Comparison of ENCODE assay signal across 8 cellular contexts in the genomic region with DNA sequence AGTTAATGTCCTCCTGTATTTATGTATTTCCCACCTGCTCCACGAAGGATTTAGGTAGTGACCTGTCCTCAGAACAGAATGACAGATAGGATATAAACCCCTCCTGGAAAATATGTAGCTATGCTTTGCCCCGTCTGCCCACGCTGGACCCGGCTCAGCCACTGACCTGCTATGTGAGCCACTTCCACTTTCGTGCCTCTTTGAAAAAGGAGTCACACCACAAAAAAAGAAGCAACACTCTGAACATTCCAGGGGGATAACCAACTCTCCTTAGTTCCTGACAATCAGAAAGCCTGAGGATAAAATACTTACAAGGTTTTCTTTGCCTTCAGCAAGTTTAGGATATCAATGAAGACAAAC. TPM values are rescaled to one million over a fixed set of nuclear protein-coding genes. Genes with fewer than 3 reads are reported as not detected.
DNase-seq lines count a peak whose midpoint lies in the region; ATAC-seq and TF ChIP-seq lines count a peak whose summit lies in the region.

No MANE protein-coding gene starts in this region.

- H3K9ac ChIP-seq in SK-N-SH, result peak overlapping the region; percentile 20; the same call in 1 of the 2 replicates

- no peak for TF ChIP-seq POLR2A in testis (IDR thresholded peaks at IDR 0.05)

- peak overlapping the region in 1 of 2 experiments; percentile 39; a peak in 3 of 4 replicates for H3K4me3 ChIP-seq in SK-N-SH (ENCODE audit: low read depth in 2 of 2, low read length in 1 of 2)
- H3K4me3 ChIP-seq in right cardiac atrium (ENCODE audit: low read length), result no peak overlapping the region
- no peak overlapping the region for H3K4me3 ChIP-seq in testis

- H3K79me2 ChIP-seq in SK-N-SH (ENCODE audit: insufficient read depth), result peaks cover 4% of the 10 kb centered on the region

- H3F3A ChIP-seq in SK-N-SH (replicated peaks; ENCODE audit: insufficient read depth), result peaks cover 6% of the 10 kb centered on the region

- no peaks in the 10 kb centered on the region for H3K36me3 Mint-ChIP-seq in activated CD8-positive, alpha-beta T cell treated with anti-CD3 and anti-CD28 coated beads, Interleukin-2, amount 10 ng/mL, durations not matched to agents 7 days and 5 days (ENCODE audit: low read depth)

- peak overlapping the region; percentile 40 to 61 for H3K27ac ChIP-seq in SK-N-SH (ENCODE audit: low read depth in 2 of 2, low read length in 1 of 2)
- peak overlapping the region; percentile 96 for H3K27ac ChIP-seq in right cardiac atrium (ENCODE audit: low read length)
- H3K27ac ChIP-seq in testis, result peak overlapping the region in 1 of 2 donors; percentile 3

- H3K36me3 ChIP-seq in SK-N-SH (replicated peaks in 1 of 2; ENCODE audit: control insufficient read depth in 1 of 2, insufficient read depth in 2 of 2, low read length in 1 of 2), result no peaks in the 10 kb centered on the region
- no peaks in the 10 kb centered on the region for H3K36me3 ChIP-seq in testis (ENCODE audit: low read depth, missing control alignments)

- no peaks in the 10 kb centered on the region for H3K9me2 ChIP-seq in SK-N-SH

- H3K27me3 Mint-ChIP-seq in activated CD8-positive, alpha-beta T cell treated with anti-CD3 and anti-CD28 coated beads, Interleukin-2, amount 10 ng/mL, durations not matched to agents 7 days and 5 days (ENCODE audit: low read depth), result no peaks in the 10 kb centered on the region

- POLR2A ChIA-PET in SK-N-SH (lab: Yijun Ruan, JAX), result no interaction called here
- POLR2A ChIA-PET in activated CD8-positive, alpha-beta T cell treated with anti-CD3 and anti-CD28 coated beads, Interleukin-2, amount 10 ng/mL, durations not matched to agents 7 days and 5 days (lab: Charles Lee), result no interaction called here

- no peak for TF ChIP-seq RAD21 in SK-N-SH (IDR thresholded peaks at IDR 0.05; ENCODE audit: low read length)

- H3K27ac Mint-ChIP-seq in activated CD8-positive, alpha-beta T cell treated with anti-CD3 and anti-CD28 coated beads, Interleukin-2, amount 10 ng/mL, durations not matched to agents 7 days and 5 days, result no peak overlapping the region

- H3K4me1 ChIP-seq in SK-N-SH (ENCODE audit: control insufficient read depth in 1 of 2, insufficient read depth in 2 of 2, low read depth in 1 of 2, low read length in 1 of 2) (peaks cover 14 to 37% of the 10 kb centered on the region in 2 experiments; a peak in 3 of 4 replicates), right cardiac atrium (ENCODE audit: control insufficient read depth, insufficient read depth, low read length) (peaks cover 12% of the 10 kb centered on the region), testis (peaks cover 16% of the 10 kb centered on the region)

- H3K4me3 Mint-ChIP-seq in activated CD8-positive, alpha-beta T cell treated with anti-CD3 and anti-CD28 coated beads, Interleukin-2, amount 10 ng/mL, durations not matched to agents 7 days and 5 days, result no peak overlapping the region

- no peak for TF ChIP-seq CTCF in SK-N-SH (IDR thresholded peaks at IDR 0.05)
- no peak for TF ChIP-seq CTCF in testis (IDR thresholded peaks at IDR 0.05)

- intact Hi-C loops in right cardiac atrium (cut with DNase I) (loop anchor here in 1 of 4 donors (5.0 kb wide), 1 partner anchor 62 kb away; no protein-coding TSS in a partner anchor), sciatic nerve (cut with DNase I) (no loop called here), testis (cut with DNase I; ENCODE audit: low total_unique reads) (no loop called here)

- H3K4me2 ChIP-seq in SK-N-SH, result peak overlapping the region; percentile 61

- H3K9me3 ChIP-seq in SK-N-SH (no peaks in the 10 kb centered on the region), right cardiac atrium (ENCODE audit: control insufficient read depth, low read length) (no peaks in the 10 kb centered on the region), testis (no peaks in the 10 kb centered on the region)

- DNase-seq in ELR (ENCODE audit: low read depth) (peak; percentile 17), SK-N-SH (no peak), right cardiac atrium (no peak), sciatic nerve (ENCODE audit: low spot score) (peak; percentile 55), testis (no peak), NCI-H2196 treated with DMSO at 0.1 percent for 48 hours (lab: John Stamatoyannopoulos, UW; ENCODE audit: unreplicated experiment) (no peak)
- DNase-seq in activated CD8-positive, alpha-beta T cell treated with anti-CD3 and anti-CD28 coated beads, Interleukin-2, amount 10 ng/mL, durations not matched to agents 7 days and 5 days, result no peak

- H3K9me3 Mint-ChIP-seq in activated CD8-positive, alpha-beta T cell treated with anti-CD3 and anti-CD28 coated beads, Interleukin-2, amount 10 ng/mL, durations not matched to agents 7 days and 5 days (ENCODE audit: insufficient read depth), result no peaks in the 10 kb centered on the region

- no peak for TF ChIP-seq EP300 in SK-N-SH (IDR thresholded peaks at IDR 0.05; ENCODE audit: borderline replicate concordance in 1 of 2, low read depth in 1 of 2, low read length in 1 of 2)

- no peak for ATAC-seq in right cardiac atrium
- ATAC-seq in sciatic nerve, result no peak
- ATAC-seq in GM21723 (IDR thresholded peaks at IDR 0.05; ENCODE audit: unreplicated experiment), result no peak
- ATAC-seq in activated CD8-positive, alpha-beta T cell treated with anti-CD3 and anti-CD28 coated beads, Interleukin-2, amount 10 ng/mL, durations not matched to agents 7 days and 5 days, result no peak

- CTCF ChIA-PET in SK-N-SH (lab: Yijun Ruan, JAX), result interaction anchor here (1.5 kb wide), 2 partner anchors 25 to 190 kb away, joined by 3 read pairs; no protein-coding TSS in a partner anchor
- CTCF ChIA-PET in activated CD8-positive, alpha-beta T cell treated with anti-CD3 and anti-CD28 coated beads, Interleukin-2, amount 10 ng/mL, durations not matched to agents 7 days and 5 days (lab: Charles Lee), result interaction anchor here (1.4 kb wide), 1 partner anchor 69 kb away, joined by 5 read pairs; no protein-coding TSS in a partner anchor

- peak overlapping the region; percentile 76; the same call in 1 of the 2 replicates for H2AFZ ChIP-seq in SK-N-SH (ENCODE audit: low read depth)

- peaks cover 25% of the 10 kb centered on the region for H3K4me1 Mint-ChIP-seq in activated CD8-positive, alpha-beta T cell treated with anti-CD3 and anti-CD28 coated beads, Interleukin-2, amount 10 ng/mL, durations not matched to agents 7 days and 5 days (ENCODE audit: low read depth)

- no peaks in the 10 kb centered on the region for H3K27me3 ChIP-seq in SK-N-SH (ENCODE audit: insufficient read depth)
- H3K27me3 ChIP-seq in right cardiac atrium (ENCODE audit: control insufficient read depth, insufficient read depth), result no peaks in the 10 kb centered on the region
- H3K27me3 ChIP-seq in testis, result no peaks in the 10 kb centered on the region

- 39% methylated on average over 5 of the region's 5 CpGs for WGBS in SK-N-SH (ENCODE audit: low lambda C conversion rate)
- 44% methylated on average over 5 of the region's 5 CpGs for WGBS in right cardiac atrium
- 43 to 59% methylated on average over 5 of the region's 5 CpGs for WGBS in testis, 2 donors

- no peaks in the 10 kb centered on the region; the same call in 1 of the 2 replicates for H4K20me1 ChIP-seq in SK-N-SH (ENCODE audit: insufficient read depth)

TF ChIP-seq in SK-N-SH, 30 proteins besides CTCF, POLR2A, EP300 and RAD21:
- TF ChIP-seq FOXM1 (IDR thresholded peaks at IDR 0.05; ENCODE audit: low read depth) (no peak), TEAD4 (IDR thresholded peaks at IDR 0.05; ENCODE audit: borderline replicate concordance, insufficient read depth) (no peak), MEF2A (IDR thresholded peaks at IDR 0.05; ENCODE audit: borderline replicate concordance, low read depth) (no peak), FOXJ3 (CRISPR knock-in tag; IDR thresholded peaks at IDR 0.05) (no peak)
- TF ChIP-seq, protein P1, sequence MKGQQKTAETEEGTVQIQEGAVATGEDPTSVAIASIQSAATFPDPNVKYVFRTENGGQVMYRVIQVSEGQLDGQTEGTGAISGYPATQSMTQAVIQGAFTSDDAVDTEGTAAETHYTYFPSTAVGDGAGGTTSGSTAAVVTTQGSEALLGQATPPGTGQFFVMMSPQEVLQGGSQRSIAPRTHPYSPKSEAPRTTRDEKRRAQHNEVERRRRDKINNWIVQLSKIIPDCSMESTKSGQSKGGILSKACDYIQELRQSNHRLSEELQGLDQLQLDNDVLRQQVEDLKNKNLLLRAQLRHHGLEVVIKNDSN (IDR thresholded peaks at IDR 0.05; ENCODE audit: borderline replicate concordance, low read depth), result no peak
- TF ChIP-seq, protein P2, sequence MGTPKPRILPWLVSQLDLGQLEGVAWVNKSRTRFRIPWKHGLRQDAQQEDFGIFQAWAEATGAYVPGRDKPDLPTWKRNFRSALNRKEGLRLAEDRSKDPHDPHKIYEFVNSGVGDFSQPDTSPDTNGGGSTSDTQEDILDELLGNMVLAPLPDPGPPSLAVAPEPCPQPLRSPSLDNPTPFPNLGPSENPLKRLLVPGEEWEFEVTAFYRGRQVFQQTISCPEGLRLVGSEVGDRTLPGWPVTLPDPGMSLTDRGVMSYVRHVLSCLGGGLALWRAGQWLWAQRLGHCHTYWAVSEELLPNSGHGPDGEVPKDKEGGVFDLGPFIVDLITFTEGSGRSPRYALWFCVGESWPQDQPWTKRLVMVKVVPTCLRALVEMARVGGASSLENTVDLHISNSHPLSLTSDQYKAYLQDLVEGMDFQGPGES (IDR thresholded peaks at IDR 0.05; ENCODE audit: low read depth, low read length), result no peak

RNA-seq across cellular contexts. Expression of a gene that starts 11.1 kb away (rescaled TPM):
- polyA plus RNA-seq in SK-N-SH (2012; rRNA removed), result 7.9 and 9.0 TPM in 2 replicates
- polyA plus RNA-seq in SK-N-SH (2012; cell fraction: cytosol; rRNA removed), result 8.7 and 10.3 TPM in 2 replicates
- 6.5 and 10.6 TPM in 2 replicates for polyA plus RNA-seq in SK-N-SH (2012; cell fraction: nucleus; rRNA removed)
- 100 to 1,000 TPM in 2 of 4 donors, 10 to 100 TPM in 2; 94.6 to 149 (median 106) TPM for total RNA-seq in right cardiac atrium
- polyA plus RNA-seq in right cardiac atrium, result 129 TPM
- 145 TPM for total RNA-seq in sciatic nerve
- total RNA-seq in testis, result 10 to 100 TPM; 31.6 to 59.8 TPM
- 81.8 TPM for polyA plus RNA-seq in testis (ENCODE audit: insufficient read depth, low read depth, low replicate concordance)
- total RNA-seq in activated CD8-positive, alpha-beta T cell treated with anti-CD3 and anti-CD28 coated beads, Interleukin-2, amount 10 ng/mL, durations not matched to agents 7 days and 5 days, result 1 to 10 TPM; 7.5 to 8.7 TPM

Comparison
In these comparisons a context has a peak if more than half of its experiments do, and no peak if none do; other contexts are left out.
1. DNase-seq: peak in ELR (single experiment) and sciatic nerve (single experiment); none in SK-N-SH (single experiment), right cardiac atrium (0 of 3), testis (single experiment), activated CD8-positive, alpha-beta T cell treated with anti-CD3 and anti-CD28 coated beads, Interleukin-2, amount 10 ng/mL, durations not matched to agents 7 days and 5 days (single experiment) and NCI-H2196 treated with DMSO at 0.1 percent for 48 hours (single experiment).